Comparison of ENCODE assay signal across 1 cellular context in the genomic region with DNA sequence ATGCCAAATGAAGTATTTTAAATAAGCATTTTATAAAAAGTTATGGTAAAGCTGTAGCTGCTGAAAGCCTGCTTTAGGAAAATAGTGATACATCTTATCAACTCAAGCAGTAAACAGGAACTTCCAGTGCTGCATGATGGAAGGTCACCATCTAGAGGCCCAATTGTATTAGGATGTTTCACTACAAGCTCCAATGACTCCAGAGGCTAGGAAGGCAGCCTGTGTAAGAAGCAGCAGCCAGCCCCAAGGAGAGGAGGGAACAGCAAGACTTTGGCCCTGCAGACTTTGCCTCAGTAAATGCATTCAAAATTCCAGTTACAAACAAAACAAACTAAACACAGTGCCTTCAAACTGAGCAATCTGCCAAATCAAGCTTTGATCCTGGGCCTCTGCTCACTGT.
TF ChIP-seq lines count a peak whose summit lies in the region.

No MANE protein-coding gene starts in this region.

TF ChIP-seq in GM12878, 131 proteins besides CTCF, POLR2A, EP300 and RAD21 (continued from another document):
- no peak for TF ChIP-seq ZNF207 (IDR thresholded peaks at IDR 0.05; ENCODE audit: borderline replicate concordance)
- no peak for TF ChIP-seq TCF3 (IDR thresholded peaks at IDR 0.05; ENCODE audit: borderline replicate concordance, insufficient read depth, low read depth, low read length)
- no peak for TF ChIP-seq ESRRA (IDR thresholded peaks at IDR 0.05; ENCODE audit: low read length)
- TF ChIP-seq ZNF384 (IDR thresholded peaks at IDR 0.05; ENCODE audit: borderline replicate concordance, low read depth, low read length) = no peak
- TF ChIP-seq TAF1 (IDR thresholded peaks at IDR 0.05; ENCODE audit: borderline replicate concordance, low read depth, low read length) = no peak
- no peak for TF ChIP-seq SREBF1 (IDR thresholded peaks at IDR 0.05; ENCODE audit: low read length)
- TF ChIP-seq ZNF274 (IDR thresholded peaks at IDR 0.05; ENCODE audit: insufficient read depth, insufficient read length) = no peak
- no peak for TF ChIP-seq DPF2 (IDR thresholded peaks at IDR 0.05)
- TF ChIP-seq SP1 (IDR thresholded peaks at IDR 0.05; ENCODE audit: low read depth, low read length) = no peak
- no peak for TF ChIP-seq MYB (IDR thresholded peaks at IDR 0.05; ENCODE audit: borderline replicate concordance, low read depth, low read length)
- no peak for TF ChIP-seq BCL11A (IDR thresholded peaks at IDR 0.05; ENCODE audit: low read depth, low read length)
- no peak for TF ChIP-seq NFYA (IDR thresholded peaks at IDR 0.05; ENCODE audit: borderline replicate concordance, low read depth, low read length)
- no peak for TF ChIP-seq NFIC (IDR thresholded peaks at IDR 0.05; ENCODE audit: low read depth, low read length)
- TF ChIP-seq SIN3A (IDR thresholded peaks at IDR 0.05; ENCODE audit: low read depth, low read length) = no peak
- no peak for TF ChIP-seq TCF7 (IDR thresholded peaks at IDR 0.05; ENCODE audit: borderline replicate concordance)
- no peak for TF ChIP-seq EED (IDR thresholded peaks at IDR 0.05; ENCODE audit: low read depth)
